Comparison of ENCODE assay signal across 24 cellular contexts in the genomic region with DNA sequence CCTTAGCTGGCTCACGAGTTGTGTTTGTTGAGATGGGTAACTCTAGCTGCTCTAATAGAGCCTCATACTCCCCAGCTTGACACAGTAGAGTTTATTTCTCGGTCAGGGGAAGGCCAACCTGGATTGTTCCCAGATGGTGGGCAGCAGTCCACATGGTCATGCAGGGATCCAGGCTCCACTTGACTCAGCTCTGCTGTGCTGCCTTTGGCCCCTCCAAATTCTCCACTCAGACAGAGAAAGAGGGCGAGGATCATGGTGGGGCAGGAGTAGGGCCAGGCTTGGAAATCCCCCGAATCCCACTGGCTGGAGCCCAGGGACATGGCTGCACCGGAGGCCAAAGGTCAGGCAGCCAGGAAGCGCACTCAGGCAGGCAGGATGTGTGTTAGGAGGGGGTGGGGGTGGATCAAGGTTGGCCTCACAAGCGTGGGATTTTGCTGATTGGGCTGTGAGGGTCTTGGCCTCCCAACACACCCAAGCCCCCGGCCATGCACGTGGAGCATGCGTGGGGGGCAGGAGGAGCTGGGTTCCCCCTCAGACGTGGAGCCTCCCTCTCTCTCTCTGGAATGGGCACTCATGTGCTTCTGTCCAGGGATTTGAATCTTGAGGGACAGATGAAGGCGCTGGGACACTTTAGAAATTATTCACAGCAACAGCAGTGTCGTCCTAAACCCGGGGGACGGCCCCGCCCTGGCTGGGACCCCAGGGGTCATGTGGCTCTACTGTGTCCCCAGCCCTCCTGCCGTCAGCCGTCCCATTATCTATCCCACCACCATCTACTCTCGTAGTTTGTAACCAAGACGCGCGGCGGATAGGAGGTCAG. TPM values are rescaled to one million over a fixed set of nuclear protein-coding genes. Genes with fewer than 3 reads are reported as not detected.
A peak's percentile ranks its signal among the peaks of the same experiment; 100 is the strongest.
DNase-seq lines count a peak whose midpoint lies in the region; ATAC-seq and TF ChIP-seq lines count a peak whose summit lies in the region.
"Had no signal": no experiment of that assay in that cellular context is flagged by ENCODE, and none has a peak within 500 bp of the region (broad histone marks: within the 10 kb centered on the region; RNA-seq: fewer than 3 reads in every experiment).

No MANE protein-coding gene starts in this region.

- H3K9me3 ChIP-seq in BE2C, result 0 out of 2 replicates have a peak, but pooled peaks cover 3% of the 10 kb centered on the region
- H3K9me3 ChIP-seq in right cardiac atrium (ENCODE audit: control insufficient read depth, low read length), result no peaks in the 10 kb centered on the region
- H3K9me3 ChIP-seq: ascending aorta, Caco-2, MG63 had no signal

- POLR2A ChIA-PET in RWPE1 (lab: Yijun Ruan, JAX; ENCODE audit: low non-redundant PET), result no interaction called here

- CTCF ChIA-PET in RWPE1 (lab: Yijun Ruan, JAX), result no interaction called here

- TF ChIP-seq CTCF in BE2C (IDR thresholded peaks at IDR 0.05; ENCODE audit: low read depth, low read length), result no peak
- TF ChIP-seq CTCF in RWPE1 (conservative IDR thresholded peaks at IDR 0.05; ENCODE audit: low read depth), result no peak

- no peaks in the 10 kb centered on the region for H3K36me3 ChIP-seq in BE2C
- H3K36me3 ChIP-seq: ascending aorta; BLaER1 treated with 17β-estradiol and CSF1 and Interleukin-3, amounts not matched to agents 10 nM and 100 nM; MG63 had no signal

- ATAC-seq in right cardiac atrium (no peak), HG03045 (IDR thresholded peaks at IDR 0.05; ENCODE audit: unreplicated experiment) (no peak), HG03175 (IDR thresholded peaks at IDR 0.05; ENCODE audit: unreplicated experiment) (no peak), HG03097 (IDR thresholded peaks at IDR 0.05; ENCODE audit: low FRiP score, unreplicated experiment) (no peak)
- ATAC-seq: activated CD4-positive, CD25-positive, alpha-beta regulatory T cell treated with anti-CD3 and anti-CD28 coated beads, Interleukin-2, amount 50 U/mL, for 24 hours; activated CD8-positive, alpha-beta T cell treated with anti-CD3 and anti-CD28 coated beads for 36 hours; stimulated activated naive CD8-positive, alpha-beta T cell treated with anti-CD3 and anti-CD28 coated beads, Interleukin-15, amount 100 ng/mL, for 72 hours had no signal

- intact Hi-C loops in right cardiac atrium (cut with DNase I), result no loop called here
- intact Hi-C loops in posterior vena cava (cut with DNase I), result loop anchor here in 1 of 2 donors (10.0 kb wide), 1 partner anchor 1410 kb away; no protein-coding TSS in a partner anchor

- H3K4me1 ChIP-seq in BE2C (no peaks in the 10 kb centered on the region), right cardiac atrium (ENCODE audit: control insufficient read depth, insufficient read depth, low read length) (peaks cover 4% of the 10 kb centered on the region)

- DNase-seq in BE2C, result peak; percentile 1
- DNase-seq in RWPE1 (ENCODE audit: low spot score), result no peak
- DNase-seq in right cardiac atrium, result peak in 2 of 3 donors; percentile 32 to 36
- peak; percentile 74 for DNase-seq in posterior vena cava (ENCODE audit: low spot score)
- DNase-seq: activated naive CD8-positive, alpha-beta T cell treated with anti-CD3 and anti-CD28 coated beads, Interleukin-2, amount 10 ng/mL, durations not matched to agents 7 days and 5 days; caudate nucleus; islet precursor cell; KG1; MG63; NCI-H1417; NCI-H2081 treated with DMSO at 0.1 percent for 48 hours; NCI-H446; NCI-H82; stimulated activated naive CD8-positive, alpha-beta T cell treated with anti-CD3 and anti-CD28 coated beads, Interleukin-15, amount 100 ng/mL, for 72 hours had no signal

- WGBS in right cardiac atrium, result 80% methylated on average over 23 of the region's 23 CpGs

- H3K27ac ChIP-seq in RWPE1, result peak overlapping the region; percentile 99
- no peak overlapping the region for H3K27ac ChIP-seq in right cardiac atrium (ENCODE audit: low read length)
- H3K27ac ChIP-seq: ascending aorta; BLaER1 treated with 17β-estradiol and CSF1 and Interleukin-3, amounts not matched to agents 10 nM and 100 nM; SK-N-MC; tibial nerve had no signal

- no peak overlapping the region for H3K4me3 ChIP-seq in BE2C (ENCODE audit: low read depth, low read length)
- H3K4me3 ChIP-seq in right cardiac atrium (ENCODE audit: low read length), result no peak overlapping the region
- H3K4me3 ChIP-seq: ascending aorta; BLaER1 treated with 17β-estradiol and CSF1 and Interleukin-3, amounts not matched to agents 10 nM and 100 nM; MG63; SK-N-MC; tibial nerve had no signal

- H3K27me3 ChIP-seq in BE2C (no peaks in the 10 kb centered on the region), right cardiac atrium (ENCODE audit: control insufficient read depth, insufficient read depth) (no peaks in the 10 kb centered on the region)
- H3K27me3 ChIP-seq: ascending aorta; BLaER1 treated with 17β-estradiol and CSF1 and Interleukin-3, amounts not matched to agents 10 nM and 100 nM; MG63 had no signal

RNA-seq across cellular contexts. Expression of a gene that starts 44.8 kb away (rescaled TPM):
- polyA plus RNA-seq in BE2C (2012; ENCODE audit: insufficient read depth, insufficient read length, low read depth), result not detected
- total RNA-seq in right cardiac atrium (10 to 100 TPM; 32.2 to 44.3 (median 38.4) TPM), posterior vena cava (10 to 100 TPM; 54.1 to 63.1 TPM)
- polyA plus RNA-seq in right cardiac atrium, result 18.3 TPM
